ENCODE assay signal across 8 cellular contexts in the genomic region with DNA sequence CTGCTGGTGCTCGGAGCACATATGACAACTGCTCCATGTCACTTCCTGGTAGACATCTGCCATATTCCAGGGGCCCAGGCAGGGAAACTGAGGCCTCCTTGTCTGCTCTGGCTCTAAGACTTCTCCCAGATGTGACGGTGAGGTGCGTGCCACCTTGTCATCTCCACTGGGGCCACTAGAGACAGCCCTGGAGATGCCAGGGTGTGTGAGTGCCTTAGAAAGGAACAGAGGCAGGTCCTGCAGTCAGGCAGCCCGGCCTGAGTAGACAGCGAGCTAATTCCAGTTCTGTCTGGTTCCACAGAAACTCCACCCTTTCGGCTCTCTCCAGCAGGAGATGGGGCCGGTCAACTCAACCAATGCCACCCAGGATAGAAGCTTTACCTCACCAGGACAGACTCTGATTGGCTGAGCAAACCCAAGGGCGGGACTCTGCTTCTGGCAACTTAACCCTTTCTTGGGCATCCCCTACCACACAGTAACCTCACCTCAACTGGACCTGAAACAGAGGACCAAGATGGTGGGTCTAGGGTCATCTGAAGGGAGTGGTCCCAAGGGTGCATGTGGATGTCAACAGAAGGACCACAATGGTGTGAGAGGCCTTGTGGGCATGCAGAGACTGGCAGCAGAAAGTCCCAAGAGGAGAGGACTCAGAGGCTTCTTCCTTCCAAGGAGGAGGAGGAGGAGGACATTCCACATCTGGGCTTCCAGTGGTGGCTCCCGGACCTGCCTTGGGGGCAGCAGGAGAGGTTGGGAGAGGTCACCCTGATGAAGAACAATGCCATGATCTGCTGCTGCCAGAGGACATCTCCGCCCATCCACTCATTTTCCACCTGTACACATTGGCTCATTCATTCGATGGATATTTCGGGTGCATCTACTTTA.
A peak's percentile ranks its signal among the peaks of the same experiment; 100 is the strongest.
DNase-seq lines count a peak whose midpoint lies in the region; ATAC-seq, FAIRE-seq and TF ChIP-seq lines count a peak whose summit lies in the region.

No MANE protein-coding gene starts in this region.

- H3K27ac ChIP-seq in neural progenitor cell (no peak overlapping the region), kidney (ENCODE audit: low read depth in 2 of 2, low read length in 2 of 2) (no peak overlapping the region)

- no peak overlapping the region for H2AFZ ChIP-seq in neural progenitor cell (replicated peaks)

- H3F3A ChIP-seq in neural progenitor cell (ENCODE audit: low read depth): no peaks in the 10 kb centered on the region

- H3K9ac ChIP-seq in neural progenitor cell (peak overlapping the region; percentile 37), kidney (ENCODE audit: low read length in 2 of 2) (no peak overlapping the region)

- peak; percentile 11 for TF ChIP-seq CTCF in neural progenitor cell (IDR thresholded peaks at IDR 0.05)
- no peak for TF ChIP-seq CTCF in kidney (IDR thresholded peaks at IDR 0.05; ENCODE audit: borderline replicate concordance, extremely low read depth, insufficient read depth)

- H3K4me1 ChIP-seq in neural progenitor cell (peaks cover 14% of the 10 kb centered on the region), kidney (ENCODE audit: control insufficient read depth in 1 of 2, insufficient read depth in 1 of 2, low read depth in 1 of 2, low read length in 2 of 2) (peaks cover 4 to 18% of the 10 kb centered on the region in 2 donors)

- DNase-seq in GM03348 (ENCODE audit: low spot score): peak; percentile 65
- peak; percentile 15 for DNase-seq in RKO (ENCODE audit: low spot score)
- DNase-seq in fibroblast of gingiva (ENCODE audit: low read depth): peak; percentile 44
- peak; percentile 87 for DNase-seq in neural progenitor cell (ENCODE audit: low spot score)
- no peak for DNase-seq in kidney
- DNase-seq in stimulated activated naive CD4-positive, alpha-beta T cell treated with Interleukin-2 at 50 U/mL for 16 hours (lab: John Stamatoyannopoulos, UW): no peak

- peaks cover 69% of the 10 kb centered on the region for H3K4me1 Mint-ChIP-seq in neural progenitor cell

- H3K36me3 ChIP-seq in neural progenitor cell: no peaks in the 10 kb centered on the region
- H3K36me3 ChIP-seq in kidney (ENCODE audit: control insufficient read depth in 1 of 2, insufficient read depth in 2 of 2, low read length in 2 of 2): peaks cover 13 to 22% of the 10 kb centered on the region in 2 donors

- no peak for FAIRE-seq in kidney (lab: Jason Lieb, UNC)

- H3K4me2 ChIP-seq in neural progenitor cell: peak overlapping the region; percentile 52

- peaks cover 13% of the 10 kb centered on the region for H3K36me3 Mint-ChIP-seq in neural progenitor cell

- intact Hi-C loops in kidney (cut with DNase I): no loop called here

- no peak overlapping the region for H3K4me3 Mint-ChIP-seq in neural progenitor cell

- no peaks in the 10 kb centered on the region for H3K79me2 ChIP-seq in neural progenitor cell (ENCODE audit: low read depth)

- no peak for ATAC-seq in HG02798 (IDR thresholded peaks at IDR 0.05; ENCODE audit: poor library complexity, unreplicated experiment)
- no peak for ATAC-seq in GM21528 (IDR thresholded peaks at IDR 0.05; ENCODE audit: low FRiP score, unreplicated experiment)

- H3K9me3 ChIP-seq in neural progenitor cell (ENCODE audit: low read depth) (no peaks in the 10 kb centered on the region), kidney (ENCODE audit: control insufficient read depth in 1 of 2, low read length in 2 of 2) (no peaks in the 10 kb centered on the region)

- H3K27me3 ChIP-seq in neural progenitor cell: no peaks in the 10 kb centered on the region

- H3K4me3 ChIP-seq in neural progenitor cell (no peak overlapping the region), kidney (ENCODE audit: low read length in 2 of 2) (no peak overlapping the region)

- H3K9me3 Mint-ChIP-seq in neural progenitor cell: no peaks in the 10 kb centered on the region

- H3K27ac Mint-ChIP-seq in neural progenitor cell: peak overlapping the region; percentile 95

- peaks cover 4% of the 10 kb centered on the region for H3K27me3 Mint-ChIP-seq in neural progenitor cell (ENCODE audit: insufficient read depth, low read depth)

- no peaks in the 10 kb centered on the region for H4K20me1 ChIP-seq in neural progenitor cell (ENCODE audit: low read depth)

Comparison
In these comparisons a context has a peak if more than half of its experiments do, and no peak if none do; other contexts are left out.
1. DNase-seq: peak in GM03348 (single experiment), RKO (single experiment), fibroblast of gingiva (single experiment) and neural progenitor cell (single experiment); none in kidney (single experiment) and stimulated activated naive CD4-positive, alpha-beta T cell treated with Interleukin-2 at 50 U/mL for 16 hours (single experiment).